Comparison of ENCODE assay signal across 1 cellular context in the genomic region with DNA sequence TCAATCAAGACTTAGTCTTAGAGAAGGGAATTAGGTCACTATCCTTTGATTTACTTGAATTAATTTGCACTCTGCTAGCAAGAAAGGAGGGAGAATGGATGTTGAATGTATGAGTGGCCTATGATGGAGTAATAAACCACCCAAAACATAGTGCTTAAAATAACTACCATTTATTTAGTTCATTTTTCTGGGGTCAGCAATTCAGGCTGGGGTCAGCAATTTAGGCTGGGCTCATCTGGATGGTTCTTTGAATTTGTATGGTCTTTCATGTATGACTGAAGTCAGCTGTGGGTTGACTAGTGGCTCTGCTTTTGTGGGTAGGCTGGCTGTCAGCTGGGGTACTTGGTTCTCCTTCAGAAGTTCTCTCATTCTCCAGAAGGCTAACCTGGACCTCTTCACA.
TF ChIP-seq lines count a peak whose summit lies in the region.

No MANE protein-coding gene starts in this region.

TF ChIP-seq in GM23338, 12 proteins besides CTCF, POLR2A, EP300 and RAD21 (continued from another document):
- TF ChIP-seq, protein P1, sequence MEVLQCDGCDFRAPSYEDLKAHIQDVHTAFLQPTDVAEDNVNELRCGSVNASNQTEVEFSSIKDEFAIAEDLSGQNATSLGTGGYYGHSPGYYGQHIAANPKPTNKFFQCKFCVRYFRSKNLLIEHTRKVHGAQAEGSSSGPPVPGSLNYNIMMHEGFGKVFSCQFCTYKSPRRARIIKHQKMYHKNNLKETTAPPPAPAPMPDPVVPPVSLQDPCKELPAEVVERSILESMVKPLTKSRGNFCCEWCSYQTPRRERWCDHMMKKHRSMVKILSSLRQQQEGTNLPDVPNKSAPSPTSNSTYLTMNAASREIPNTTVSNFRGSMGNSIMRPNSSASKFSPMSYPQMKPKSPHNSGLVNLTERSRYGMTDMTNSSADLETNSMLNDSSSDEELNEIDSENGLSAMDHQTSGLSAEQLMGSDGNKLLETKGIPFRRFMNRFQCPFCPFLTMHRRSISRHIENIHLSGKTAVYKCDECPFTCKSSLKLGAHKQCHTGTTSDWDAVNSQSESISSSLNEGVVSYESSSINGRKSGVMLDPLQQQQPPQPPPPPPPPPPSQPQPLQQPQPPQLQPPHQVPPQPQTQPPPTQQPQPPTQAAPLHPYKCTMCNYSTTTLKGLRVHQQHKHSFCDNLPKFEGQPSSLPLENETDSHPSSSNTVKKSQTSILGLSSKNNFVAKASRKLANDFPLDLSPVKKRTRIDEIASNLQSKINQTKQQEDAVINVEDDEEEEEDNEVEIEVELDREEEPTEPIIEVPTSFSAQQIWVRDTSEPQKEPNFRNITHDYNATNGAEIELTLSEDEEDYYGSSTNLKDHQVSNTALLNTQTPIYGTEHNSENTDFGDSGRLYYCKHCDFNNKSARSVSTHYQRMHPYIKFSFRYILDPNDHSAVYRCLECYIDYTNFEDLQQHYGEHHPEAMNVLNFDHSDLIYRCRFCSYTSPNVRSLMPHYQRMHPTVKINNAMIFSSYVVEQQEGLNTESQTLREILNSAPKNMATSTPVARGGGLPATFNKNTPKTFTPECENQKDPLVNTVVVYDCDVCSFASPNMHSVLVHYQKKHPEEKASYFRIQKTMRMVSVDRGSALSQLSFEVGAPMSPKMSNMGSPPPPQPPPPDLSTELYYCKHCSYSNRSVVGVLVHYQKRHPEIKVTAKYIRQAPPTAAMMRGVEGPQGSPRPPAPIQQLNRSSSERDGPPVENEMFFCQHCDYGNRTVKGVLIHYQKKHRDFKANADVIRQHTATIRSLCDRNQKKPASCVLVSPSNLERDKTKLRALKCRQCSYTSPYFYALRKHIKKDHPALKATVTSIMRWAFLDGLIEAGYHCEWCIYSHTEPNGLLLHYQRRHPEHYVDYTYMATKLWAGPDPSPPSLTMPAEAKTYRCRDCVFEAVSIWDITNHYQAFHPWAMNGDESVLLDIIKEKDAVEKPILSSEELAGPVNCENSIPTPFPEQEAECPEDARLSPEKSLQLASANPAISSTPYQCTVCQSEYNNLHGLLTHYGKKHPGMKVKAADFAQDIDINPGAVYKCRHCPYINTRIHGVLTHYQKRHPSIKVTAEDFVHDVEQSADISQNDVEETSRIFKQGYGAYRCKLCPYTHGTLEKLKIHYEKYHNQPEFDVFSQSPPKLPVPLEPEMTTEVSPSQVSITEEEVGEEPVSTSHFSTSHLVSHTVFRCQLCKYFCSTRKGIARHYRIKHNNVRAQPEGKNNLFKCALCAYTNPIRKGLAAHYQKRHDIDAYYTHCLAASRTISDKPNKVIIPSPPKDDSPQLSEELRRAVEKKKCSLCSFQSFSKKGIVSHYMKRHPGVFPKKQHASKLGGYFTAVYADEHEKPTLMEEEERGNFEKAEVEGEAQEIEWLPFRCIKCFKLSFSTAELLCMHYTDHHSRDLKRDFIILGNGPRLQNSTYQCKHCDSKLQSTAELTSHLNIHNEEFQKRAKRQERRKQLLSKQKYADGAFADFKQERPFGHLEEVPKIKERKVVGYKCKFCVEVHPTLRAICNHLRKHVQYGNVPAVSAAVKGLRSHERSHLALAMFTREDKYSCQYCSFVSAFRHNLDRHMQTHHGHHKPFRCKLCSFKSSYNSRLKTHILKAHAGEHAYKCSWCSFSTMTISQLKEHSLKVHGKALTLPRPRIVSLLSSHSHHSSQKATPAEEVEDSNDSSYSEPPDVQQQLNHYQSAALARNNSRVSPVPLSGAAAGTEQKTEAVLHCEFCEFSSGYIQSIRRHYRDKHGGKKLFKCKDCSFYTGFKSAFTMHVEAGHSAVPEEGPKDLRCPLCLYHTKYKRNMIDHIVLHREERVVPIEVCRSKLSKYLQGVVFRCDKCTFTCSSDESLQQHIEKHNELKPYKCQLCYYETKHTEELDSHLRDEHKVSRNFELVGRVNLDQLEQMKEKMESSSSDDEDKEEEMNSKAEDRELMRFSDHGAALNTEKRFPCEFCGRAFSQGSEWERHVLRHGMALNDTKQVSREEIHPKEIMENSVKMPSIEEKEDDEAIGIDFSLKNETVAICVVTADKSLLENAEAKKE (CRISPR knock-in tag; IDR thresholded peaks at IDR 0.05): no peak
- TF ChIP-seq NANOG (IDR thresholded peaks at IDR 0.05; ENCODE audit: borderline replicate concordance) (no peak), STAT1 (IDR thresholded peaks at IDR 0.05; ENCODE audit: unreplicated experiment) (no peak)
